In the genomic region with DNA sequence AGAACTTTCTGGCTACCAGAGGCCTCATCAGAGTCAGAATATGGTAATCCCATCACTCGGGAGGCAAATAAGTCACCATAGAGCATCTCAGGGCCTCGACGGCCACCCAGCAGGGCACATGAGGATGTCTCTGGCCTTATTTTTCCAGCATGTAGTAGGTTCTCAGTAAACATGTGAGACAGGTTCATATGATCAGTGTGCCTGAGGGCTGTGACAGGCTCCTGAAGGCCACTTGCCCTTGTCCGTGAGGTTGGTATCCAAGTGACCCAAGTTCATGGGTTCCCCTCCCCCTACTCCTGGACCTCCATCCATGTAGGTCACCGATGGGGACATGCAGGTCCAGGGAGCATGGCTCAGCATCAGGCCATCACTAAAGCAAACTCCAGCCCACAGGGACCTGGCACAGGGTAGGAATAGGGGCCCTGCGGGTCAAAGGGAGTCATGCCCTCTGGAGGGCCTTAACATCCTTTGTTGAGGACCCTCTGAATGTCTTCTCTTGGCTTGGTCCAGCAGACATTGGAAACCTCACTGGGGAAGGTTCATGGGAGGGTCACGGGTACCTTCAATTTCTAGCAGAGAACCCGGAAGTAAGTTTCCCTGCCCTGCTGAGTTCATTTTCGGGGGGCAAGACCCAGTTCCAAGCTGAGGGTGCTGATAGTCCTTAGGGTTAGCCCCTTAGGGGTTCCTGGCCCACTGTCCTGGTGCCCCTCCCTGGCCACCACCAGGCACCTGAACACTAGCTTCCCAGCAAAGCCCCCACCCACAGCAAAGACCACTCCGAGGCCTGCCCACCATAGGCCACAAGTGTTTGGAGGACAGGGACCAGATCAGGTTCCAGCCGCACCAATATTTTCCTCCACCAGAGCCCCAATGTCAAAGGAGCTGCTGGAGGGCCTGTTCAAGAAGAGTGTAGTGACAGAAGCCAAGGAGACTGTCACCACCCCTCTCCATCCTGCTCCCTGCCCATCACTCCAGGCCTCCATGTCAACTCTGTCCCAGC, we compare ENCODE assay signal across 13 cellular contexts.
A peak's percentile ranks its signal among the peaks of the same experiment; 100 is the strongest.
DNase-seq lines count a peak whose midpoint lies in the region; ATAC-seq and TF ChIP-seq lines count a peak whose summit lies in the region.
"Had no signal": no experiment of that assay in that cellular context is flagged by ENCODE, and none has a peak within 500 bp of the region (broad histone marks: within the 10 kb centered on the region; RNA-seq: fewer than 3 reads in every experiment).

No MANE protein-coding gene starts in this region.

- no peak overlapping the region for H3K27ac ChIP-seq in lung (ENCODE audit: low read depth in 1 of 2, low read length in 1 of 2)
- H3K27ac ChIP-seq: 22Rv1, BLaER1 had no signal

- H3K4me3 ChIP-seq in lung, result no peak overlapping the region
- H3K4me3 ChIP-seq: BLaER1 had no signal

- H3K36me3 Mint-ChIP-seq in activated T-helper 17 cell treated with anti-CD3 and anti-CD28 coated beads, Interleukin-2, amount 50 U/mL, for 72 hours (ENCODE audit: low read depth), result no peaks in the 10 kb centered on the region
- H3K36me3 Mint-ChIP-seq: CD4-positive, CD25-positive, alpha-beta regulatory T cell had no signal

- no peaks in the 10 kb centered on the region for H3K27me3 Mint-ChIP-seq in activated T-helper 17 cell treated with anti-CD3 and anti-CD28 coated beads, Interleukin-2, amount 50 U/mL, for 72 hours

- no peaks in the 10 kb centered on the region for H3K4me1 Mint-ChIP-seq in activated T-helper 17 cell treated with anti-CD3 and anti-CD28 coated beads, Interleukin-2, amount 50 U/mL, for 72 hours
- H3K4me1 Mint-ChIP-seq: CD4-positive, CD25-positive, alpha-beta regulatory T cell had no signal

- H3K36me3 ChIP-seq in lung (ENCODE audit: control insufficient read depth in 2 of 2, insufficient read depth in 2 of 2, low read length in 2 of 2), result no peaks in the 10 kb centered on the region
- H3K36me3 ChIP-seq: BLaER1 had no signal

- no peaks in the 10 kb centered on the region for H3K9me3 Mint-ChIP-seq in activated T-helper 17 cell treated with anti-CD3 and anti-CD28 coated beads, Interleukin-2, amount 50 U/mL, for 72 hours

- no peaks in the 10 kb centered on the region for H3K4me1 ChIP-seq in lung (ENCODE audit: control insufficient read depth in 2 of 2, insufficient read depth in 2 of 2, low read length in 2 of 2)

- H3K9me3 ChIP-seq in lung (ENCODE audit: control insufficient read depth in 2 of 2, insufficient read depth in 1 of 2, low read length in 1 of 2), result no peaks in the 10 kb centered on the region
- H3K9me3 ChIP-seq: BLaER1 had no signal

- WGBS in lung, 2 donors, result 92 to 94% methylated on average over 11 of the region's 11 CpGs

- TF ChIP-seq CTCF in lung (IDR thresholded peaks at IDR 0.05; ENCODE audit: control extremely low read depth, extremely low read depth), result no peak

- no peaks in the 10 kb centered on the region for H3K27me3 ChIP-seq in lung (ENCODE audit: control insufficient read depth, insufficient read depth)
- H3K27me3 ChIP-seq: BLaER1 had no signal

- H3K27ac Mint-ChIP-seq in activated T-helper 17 cell treated with anti-CD3 and anti-CD28 coated beads, Interleukin-2, amount 50 U/mL, for 72 hours, result no peak overlapping the region

- peak; percentile 40 for DNase-seq in activated CD8-positive, alpha-beta memory T cell treated with anti-CD3 and anti-CD28 coated beads for 24 hours
- DNase-seq in activated CD8-positive, alpha-beta memory T cell treated with anti-CD3 and anti-CD28 coated beads, Interleukin-2, amount 50 U/mL, for 48 hours, result no peak
- DNase-seq in ecto neural progenitor cell (ENCODE audit: low spot score) (peak; percentile 38), lung (ENCODE audit: low spot score) (peak; percentile 6), DMS79 treated with DMSO at 0.1 percent for 48 hours (lab: John Stamatoyannopoulos, UW) (no peak), islet precursor cell (no peak)
- DNase-seq: AML-193; CD4-positive, CD25-positive, alpha-beta regulatory T cell; DMS53; HCEC 1CT had no signal

- no peak overlapping the region for H3K4me3 Mint-ChIP-seq in activated T-helper 17 cell treated with anti-CD3 and anti-CD28 coated beads, Interleukin-2, amount 50 U/mL, for 72 hours
- H3K4me3 Mint-ChIP-seq: CD4-positive, CD25-positive, alpha-beta regulatory T cell had no signal

- ATAC-seq in lung (ENCODE audit: insufficient read depth, low FRiP score), result no peak
- no peak for ATAC-seq in activated T-helper 17 cell treated with anti-CD3 and anti-CD28 coated beads, Interleukin-2, amount 50 U/mL, for 72 hours (replicated peaks)

Comparison
In these comparisons a context has a peak if more than half of its experiments do, and no peak if none do; other contexts are left out.
1. DNase-seq: peak in activated CD8-positive, alpha-beta memory T cell treated with anti-CD3 and anti-CD28 coated beads for 24 hours (single experiment), ecto neural progenitor cell (single experiment) and lung (single experiment); none in activated CD8-positive, alpha-beta memory T cell treated with anti-CD3 and anti-CD28 coated beads, Interleukin-2, amount 50 U/mL, for 48 hours (single experiment), DMS79 treated with DMSO at 0.1 percent for 48 hours (single experiment) and islet precursor cell (single experiment).